10 cellular contexts compared by ENCODE assay signal in the genomic region with DNA sequence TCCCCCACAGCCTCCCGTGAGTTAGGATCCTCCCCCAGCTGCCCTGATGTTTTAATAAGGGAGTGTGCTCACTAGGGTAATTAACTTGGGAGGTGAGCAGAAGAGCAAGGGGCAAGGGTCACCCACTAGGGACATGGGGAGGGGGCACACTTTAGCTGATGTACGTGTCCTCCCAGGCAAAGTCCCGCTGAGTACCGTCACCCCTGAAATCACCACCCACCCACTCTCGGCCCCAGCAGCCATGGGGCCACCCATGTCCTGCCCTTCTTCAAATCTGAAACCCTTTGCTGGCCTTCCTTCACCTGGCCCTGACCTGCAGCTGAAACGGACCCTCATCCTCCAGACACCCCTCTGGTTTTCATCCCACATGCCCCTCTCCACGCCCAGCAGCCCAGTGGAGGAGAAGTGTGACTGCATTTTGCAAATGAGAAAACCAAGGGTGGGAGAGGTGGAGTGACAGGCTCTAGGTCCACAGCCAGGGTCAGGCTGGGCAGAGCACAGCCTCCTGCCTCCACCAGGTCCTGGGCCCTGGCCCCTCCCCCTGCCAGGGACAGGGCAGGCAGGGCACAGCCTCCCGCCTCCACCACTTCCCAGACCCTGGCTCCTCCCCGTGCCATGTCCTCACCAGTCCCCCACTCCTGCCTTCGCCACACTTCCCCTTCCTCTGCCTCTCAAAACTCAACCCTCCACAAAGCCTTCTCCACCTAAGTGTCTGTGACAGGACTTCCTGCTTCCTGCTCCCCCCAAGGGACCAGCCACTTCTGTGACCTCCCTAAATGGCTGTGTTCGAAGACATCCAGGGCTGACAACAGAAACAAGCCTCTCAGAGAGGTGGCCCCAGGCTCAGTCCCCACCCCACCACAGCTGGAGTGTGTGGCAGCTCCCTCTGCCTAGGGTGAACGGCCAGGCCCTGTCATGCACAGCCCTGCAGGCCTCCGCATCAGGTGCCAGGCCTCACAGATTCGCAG. TPM values are rescaled to one million over a fixed set of nuclear protein-coding genes. Genes with fewer than 3 reads are reported as not detected.
DNase-seq lines count a peak whose midpoint lies in the region; ATAC-seq and TF ChIP-seq lines count a peak whose summit lies in the region.
"Had no signal": no experiment of that assay in that cellular context is flagged by ENCODE, and none has a peak within 500 bp of the region (broad histone marks: within the 10 kb centered on the region; RNA-seq: fewer than 3 reads in every experiment).

No MANE protein-coding gene starts in this region.

- CTCF ChIA-PET in Calu3 (lab: Charles Lee): no interaction called here

- TF ChIP-seq CTCF in GM13976 (IDR thresholded peaks at IDR 0.05; ENCODE audit: borderline replicate concordance, control extremely low read depth, extremely low read depth, insufficient read depth, missing control alignments): no peak
- TF ChIP-seq CTCF in left lung (IDR thresholded peaks at IDR 0.05): no peak
- no peak for TF ChIP-seq CTCF in type B pancreatic cell (conservative IDR thresholded peaks at IDR 0.05)
- TF ChIP-seq CTCF in Calu3 (IDR thresholded peaks at IDR 0.05; ENCODE audit: unreplicated experiment): no peak

- H3K4me1 Mint-ChIP-seq in activated T-cell treated with anti-CD3 and anti-CD28 coated beads, Interleukin-2, amount 50 U/mL, for 72 hours (ENCODE audit: low read depth): peaks cover 17% of the 10 kb centered on the region
- peaks cover 9% of the 10 kb centered on the region for H3K4me1 Mint-ChIP-seq in type B pancreatic cell (ENCODE audit: unreplicated experiment)
- H3K4me1 Mint-ChIP-seq in Calu3 (ENCODE audit: low read depth, unreplicated experiment): no peaks in the 10 kb centered on the region

- H3K36me3 Mint-ChIP-seq in activated T-cell treated with anti-CD3 and anti-CD28 coated beads, Interleukin-2, amount 50 U/mL, for 72 hours (ENCODE audit: insufficient read depth in 2 of 2): no peaks in the 10 kb centered on the region
- no peaks in the 10 kb centered on the region for H3K36me3 Mint-ChIP-seq in type B pancreatic cell
- H3K36me3 Mint-ChIP-seq in Calu3 (ENCODE audit: insufficient read depth, unreplicated experiment): no peaks in the 10 kb centered on the region

- DNase-seq in GM13976 (ENCODE audit: low spot score): peak; percentile 85
- DNase-seq in KG1 (lab: John Stamatoyannopoulos, UW): peak; percentile 30
- peak; percentile 19 to 22 for DNase-seq in activated T-cell treated with anti-CD3 and anti-CD28 coated beads, Interleukin-2, amount 50 U/mL, for 72 hours
- DNase-seq in left lung: peak; percentile 85 to 92
- no peak for DNase-seq in type B pancreatic cell (ENCODE audit: extremely low spot score, unreplicated experiment)
- DNase-seq in Calu3: no peak
- DNase-seq in NCI-H2196 treated with DMSO at 0.1 percent for 48 hours (lab: John Stamatoyannopoulos, UW; ENCODE audit: unreplicated experiment): no peak

- H3K27me3 Mint-ChIP-seq in activated T-cell treated with anti-CD3 and anti-CD28 coated beads, Interleukin-2, amount 50 U/mL, for 72 hours (ENCODE audit: low read depth): no peaks in the 10 kb centered on the region
- H3K27me3 Mint-ChIP-seq in type B pancreatic cell: no peaks in the 10 kb centered on the region
- no peaks in the 10 kb centered on the region for H3K27me3 Mint-ChIP-seq in Calu3 (ENCODE audit: unreplicated experiment)

- H3K4me3 ChIP-seq in left lung: no peak overlapping the region

- no peaks in the 10 kb centered on the region for H3K27me3 ChIP-seq in left lung

- in situ Hi-C loops in GM13976 (cut with MboI; ENCODE audit: low sequenced_read_pairs, unreplicated experiment): no loop called here

- peak; percentile 88 for ATAC-seq in GM21576 (IDR thresholded peaks at IDR 0.05; ENCODE audit: unreplicated experiment)
- peak; percentile 61 to 77 for ATAC-seq in activated T-cell treated with anti-CD3 and anti-CD28 coated beads, Interleukin-2, amount 50 U/mL, for 72 hours (replicated peaks in 1 of 2)
- peak; percentile 76 for ATAC-seq in left lung

- peak overlapping the region; percentile 44 to 69 for H3K27ac ChIP-seq in left lung

- H3K36me3 ChIP-seq in left lung: peaks cover 0 to 17% of the 10 kb centered on the region in 2 donors

- H3K4me1 ChIP-seq in left lung: peaks cover 48 to 72% of the 10 kb centered on the region in 2 donors

- no peaks in the 10 kb centered on the region for H3K9me3 Mint-ChIP-seq in activated T-cell treated with anti-CD3 and anti-CD28 coated beads, Interleukin-2, amount 50 U/mL, for 72 hours
- no peaks in the 10 kb centered on the region for H3K9me3 Mint-ChIP-seq in type B pancreatic cell
- no peaks in the 10 kb centered on the region for H3K9me3 Mint-ChIP-seq in Calu3 (ENCODE audit: low read depth, unreplicated experiment)

- no TSS peak for BruUV-seq in Calu3 (replicated peaks; lab: Mats Ljungman, UMichigan)

- intact Hi-C loops in left lung (cut with DNase I): no loop called here
- intact Hi-C loops in Calu3 (cut with micrococcal nuclease; ENCODE audit: unreplicated experiment): no loop called here

- H3K27ac Mint-ChIP-seq in activated T-cell treated with anti-CD3 and anti-CD28 coated beads, Interleukin-2, amount 50 U/mL, for 72 hours: peak overlapping the region; percentile 89
- H3K27ac Mint-ChIP-seq in type B pancreatic cell (peak overlapping the region; percentile 84), Calu3 (ENCODE audit: unreplicated experiment) (no peak overlapping the region)

- H3K9me3 ChIP-seq in left lung: no peaks in the 10 kb centered on the region

- H3K4me3 Mint-ChIP-seq in activated T-cell treated with anti-CD3 and anti-CD28 coated beads, Interleukin-2, amount 50 U/mL, for 72 hours: peak overlapping the region; percentile 52 to 65
- no peak overlapping the region for H3K4me3 Mint-ChIP-seq in type B pancreatic cell
- H3K4me3 Mint-ChIP-seq in Calu3 (ENCODE audit: low read depth, unreplicated experiment): no peak overlapping the region

RNA-seq across cellular contexts. Expression of gene ACSS1, which starts 15.1 kb away (rescaled TPM):
- total RNA-seq in activated T-cell treated with anti-CD3 and anti-CD28 coated beads, Interleukin-2, amount 50 U/mL, for 72 hours: 10 to 100 TPM; 18.2 to 23.8 TPM
- 10 to 100 TPM; 26.6 to 40.7 TPM for total RNA-seq in left lung
- total RNA-seq in type B pancreatic cell (ENCODE audit: low replicate concordance): 22.2 and 27.5 TPM in 2 replicates
- 3.6 TPM in 2 replicates for total RNA-seq in Calu3 (2022)

RNA-seq across cellular contexts. Expression of gene VSX1, which starts 39.1 kb away (rescaled TPM):
- under 1 TPM in 1 of 2 donors, not detected in 1; 0.12 TPM for total RNA-seq in activated T-cell treated with anti-CD3 and anti-CD28 coated beads, Interleukin-2, amount 50 U/mL, for 72 hours
- total RNA-seq in left lung: not detected
- total RNA-seq in type B pancreatic cell (ENCODE audit: low replicate concordance): not detected in 2 replicates
- not detected in 2 replicates for total RNA-seq in Calu3 (2022)
- total RNA-seq: epithelial cell of proximal tubule, HT1080 had no signal

RNA-seq across cellular contexts. Expression of gene APMAP, which starts 50.3 kb away (rescaled TPM):
- 10 to 100 TPM; 65.2 to 70.2 TPM for total RNA-seq in activated T-cell treated with anti-CD3 and anti-CD28 coated beads, Interleukin-2, amount 50 U/mL, for 72 hours
- 10 to 100 TPM; 82.5 to 83.6 TPM for total RNA-seq in left lung
- 71.6 and 72.8 TPM in 2 replicates for total RNA-seq in type B pancreatic cell (ENCODE audit: low replicate concordance)
- total RNA-seq in Calu3 (2022): 29.9 and 30.7 TPM in 2 replicates

Comparison
In these comparisons a context has a peak if more than half of its experiments do, and no peak if none do; other contexts are left out.
1. DNase-seq: peak in GM13976 (single experiment), KG1 (single experiment), activated T-cell treated with anti-CD3 and anti-CD28 coated beads, Interleukin-2, amount 50 U/mL, for 72 hours (2 of 2) and left lung (2 of 2); none in type B pancreatic cell (single experiment), Calu3 (single experiment) and NCI-H2196 treated with DMSO at 0.1 percent for 48 hours (single experiment).
2. H3K4me3 Mint-ChIP-seq: peak in activated T-cell treated with anti-CD3 and anti-CD28 coated beads, Interleukin-2, amount 50 U/mL, for 72 hours (2 of 2); none in type B pancreatic cell (single experiment) and Calu3 (single experiment).
3. Peak in every context shown above with its lines, with median percentiles within 50 percentile points of each other: ATAC-seq.